In the genomic region with DNA sequence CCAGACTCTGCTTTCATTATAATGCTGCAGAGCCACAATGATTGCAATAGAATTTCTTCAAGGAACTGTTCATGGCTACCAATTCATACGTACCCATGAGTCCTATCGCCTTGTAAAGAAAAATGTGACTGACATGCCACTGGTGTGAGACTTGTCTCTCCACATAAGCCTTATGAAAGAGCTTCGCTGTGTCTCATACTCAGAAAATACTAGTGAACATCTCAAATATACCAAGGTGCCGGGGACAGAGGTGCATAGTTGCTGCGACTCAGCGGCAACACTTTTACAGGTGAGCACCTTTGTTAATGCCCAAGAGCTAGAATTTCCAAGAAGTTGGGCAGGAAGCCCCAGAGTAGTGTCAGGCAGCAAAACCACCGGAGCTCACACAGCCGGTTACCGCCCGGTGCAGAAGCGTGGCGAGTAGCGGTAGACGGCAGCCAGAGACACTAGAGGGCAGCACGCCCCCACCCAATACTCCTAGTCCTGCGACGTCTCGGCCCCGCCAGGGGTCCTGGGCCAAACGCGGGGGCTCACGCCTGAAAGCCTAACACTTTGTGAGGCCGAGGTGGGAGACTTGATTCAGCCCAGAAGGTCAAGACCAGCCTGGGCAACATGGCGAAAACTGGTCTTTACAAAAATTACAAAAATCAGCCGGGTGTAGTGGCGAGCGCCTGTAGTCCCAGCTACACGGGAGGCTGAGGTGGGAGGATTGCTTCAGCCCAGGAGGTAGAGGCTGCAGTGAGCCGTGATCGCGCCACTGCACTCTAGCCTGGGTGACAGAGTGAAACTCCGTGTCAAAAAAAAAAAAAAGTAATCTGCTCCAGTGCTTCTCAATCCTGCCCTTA, we compare ENCODE assay signal across 9 cellular contexts. TPM values are rescaled to one million over a fixed set of nuclear protein-coding genes. Genes with fewer than 3 reads are reported as not detected.
DNase-seq lines count a peak whose midpoint lies in the region; ATAC-seq and TF ChIP-seq lines count a peak whose summit lies in the region.
"Not testable (repeated sequence)": the region's sequence is repeated elsewhere in the genome, so short reads cannot be mapped to it uniquely, and the experiment has no call there.
"Had no signal": no experiment of that assay in that cellular context is flagged by ENCODE, and none has a peak within 500 bp of the region (broad histone marks: within the 10 kb centered on the region; RNA-seq: fewer than 3 reads in every experiment).

No MANE protein-coding gene starts in this region.

- ATAC-seq in psoas muscle (peak; percentile 72 to 89 (median 82)), upper lobe of left lung (ENCODE audit: low FRiP score in 2 of 2) (peak; percentile 65 to 67)

- intact Hi-C loops in psoas muscle (cut with DNase I): not testable (repeated sequence)

- H3K27ac ChIP-seq in RWPE1, psoas muscle, upper lobe of left lung: not testable (repeated sequence)

- not testable (repeated sequence) for H3K9me3 ChIP-seq in psoas muscle, upper lobe of left lung

- POLR2A ChIA-PET in RWPE1 (lab: Yijun Ruan, JAX; ENCODE audit: low non-redundant PET): not testable (repeated sequence)

- H3K4me1 ChIP-seq in psoas muscle, upper lobe of left lung: not testable (repeated sequence)

- CTCF ChIA-PET in RWPE1 (lab: Yijun Ruan, JAX): interaction anchor here (0.6 to 1.3 kb wide), 13 partner anchors 16 to 337 kb away, joined by 3 to 10 read pairs (median 3); a partner anchor contains a TSS

- not testable (repeated sequence) for TF ChIP-seq EP300 in upper lobe of left lung (IDR thresholded peaks at IDR 0.05)

- peak; percentile 96 for TF ChIP-seq CTCF in RWPE1 (conservative IDR thresholded peaks at IDR 0.05; ENCODE audit: low read depth)
- TF ChIP-seq CTCF in choroid plexus epithelial cell (conservative IDR thresholded peaks at IDR 0.05; ENCODE audit: low read depth, low read length): peak; percentile 79
- TF ChIP-seq CTCF in psoas muscle (IDR thresholded peaks at IDR 0.05): peak; percentile 59
- peak; percentile 32 to 60 (median 50) for TF ChIP-seq CTCF in upper lobe of left lung (IDR thresholded peaks at IDR 0.05)

- not testable (repeated sequence) for H3K36me3 ChIP-seq in psoas muscle (ENCODE audit: insufficient read depth in 1 of 2, low read depth in 1 of 2); upper lobe of left lung

- not testable (repeated sequence) for TF ChIP-seq POLR2A in upper lobe of left lung (IDR thresholded peaks at IDR 0.05)

- DNase-seq in GM03348 (ENCODE audit: low spot score): peak; percentile 38
- peak; percentile 46 for DNase-seq in LoVo (ENCODE audit: low spot score)
- peak; percentile 68 for DNase-seq in RWPE1 (ENCODE audit: low spot score)
- DNase-seq in activated CD8-positive, alpha-beta memory T cell treated with anti-CD3 and anti-CD28 coated beads, Interleukin-2, amount 50 U/mL, for 48 hours: peak; percentile 79
- peak; percentile 49 for DNase-seq in choroid plexus epithelial cell (ENCODE audit: low read depth)
- DNase-seq in iPS-NIHi7 (ENCODE audit: extremely low spot score): peak; percentile 89
- peak; percentile 23 to 68 for DNase-seq in psoas muscle
- peak; percentile 30 to 69 for DNase-seq in upper lobe of left lung

- not testable (repeated sequence) for H3K4me3 ChIP-seq in choroid plexus epithelial cell (ENCODE audit: low read depth, low read length); psoas muscle; upper lobe of left lung

- not testable (repeated sequence) for H3K27me3 ChIP-seq in psoas muscle (ENCODE audit: insufficient read depth in 3 of 3, low read length in 2 of 3); upper lobe of left lung

- WGBS in psoas muscle, 3 donors: 31 to 32% (median 31%) methylated on average over 32 of the region's 32 CpGs
- 32 to 37% methylated on average over 27 to 32 of the region's 32 CpGs for WGBS in upper lobe of left lung, 2 donors

RNA-seq across cellular contexts. Expression of gene CCL21, which starts 50.5 kb away (rescaled TPM):
- total RNA-seq in psoas muscle: 1 to 10 TPM; 1.3 to 3.8 (median 3.2) TPM
- polyA plus RNA-seq in psoas muscle: 1 to 10 TPM; 2.2 to 3.1 (median 2.4) TPM
- total RNA-seq in upper lobe of left lung: 10 to 100 TPM in 5 of 6 donors, 1 to 10 TPM in 1; 7.3 to 92.0 (median 79.5) TPM
- total RNA-seq: renal cortical epithelial cell had no signal

Comparison
In these comparisons a context has a peak if more than half of its experiments do, and no peak if none do; other contexts are left out.
1. DNase-seq: peak in every context shown above with its lines; median percentile 89 in iPS-NIHi7; 79 in activated CD8-positive, alpha-beta memory T cell treated with anti-CD3 and anti-CD28 coated beads, Interleukin-2, amount 50 U/mL, for 48 hours; 68 in RWPE1; 50 in upper lobe of left lung; 49 in choroid plexus epithelial cell; 46 in LoVo; 46 in psoas muscle; 38 in GM03348.